18 cellular contexts compared by ENCODE assay signal in the genomic region with DNA sequence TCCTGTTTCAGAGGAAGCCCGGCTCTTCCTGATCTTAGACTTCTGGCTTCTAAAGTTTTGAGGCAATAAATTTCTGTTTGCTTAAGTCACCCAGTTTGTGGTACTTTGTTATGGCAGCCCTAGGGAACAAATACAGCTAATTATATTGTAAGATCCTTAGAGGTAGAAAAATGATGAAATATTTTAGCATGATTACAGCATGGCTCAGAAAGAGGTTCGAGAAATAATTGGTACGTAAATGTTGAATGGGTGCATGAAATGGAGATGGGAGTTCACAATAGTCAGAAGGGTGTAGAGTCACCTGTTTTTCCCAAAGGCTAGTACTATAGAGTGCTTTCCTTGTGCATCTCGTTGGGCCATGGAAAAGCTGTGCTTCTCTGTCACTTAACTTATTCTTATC.
DNase-seq lines count a peak whose midpoint lies in the region; ATAC-seq and TF ChIP-seq lines count a peak whose summit lies in the region.
"Had no signal": no experiment of that assay in that cellular context is flagged by ENCODE, and none has a peak within 500 bp of the region (broad histone marks: within the 10 kb centered on the region; RNA-seq: fewer than 3 reads in every experiment).

No MANE protein-coding gene starts in this region.

- no peak overlapping the region for H3K27ac ChIP-seq in CD4-positive, alpha-beta T cell (ENCODE audit: low read depth, low read length)
- H3K27ac ChIP-seq: SK-N-MC had no signal

- no peak overlapping the region for H3K4me3 Mint-ChIP-seq in activated CD8-positive, alpha-beta T cell treated with anti-CD3 and anti-CD28 coated beads for 36 hours
- H3K4me3 Mint-ChIP-seq in activated CD8-positive, alpha-beta T cell treated with anti-CD3 and anti-CD28 coated beads, Interleukin-2, amount 10 ng/mL, durations not matched to agents 7 days and 5 days: no peak overlapping the region
- no peak overlapping the region for H3K4me3 Mint-ChIP-seq in CD4-positive, alpha-beta T cell
- H3K4me3 Mint-ChIP-seq in activated T-helper 17 cell treated with anti-CD3 and anti-CD28 coated beads, Interleukin-2, amount 50 U/mL, for 72 hours: peak overlapping the region; percentile 50
- peak overlapping the region; percentile 30 for H3K4me3 Mint-ChIP-seq in stimulated activated memory B cell treated with anti-CD40 and anti-IgM and Interleukin-4, amounts not matched to agents 10 μg/mL and 1 μg/mL and 100 μg/mL, for 72 hours
- H3K4me3 Mint-ChIP-seq: HFFc6 had no signal

- no peaks in the 10 kb centered on the region for H3K27me3 ChIP-seq in CD4-positive, alpha-beta T cell (ENCODE audit: control insufficient read depth, insufficient read depth, low read length)

- TF ChIP-seq CTCF in activated CD8-positive, alpha-beta T cell treated with anti-CD3 and anti-CD28 coated beads for 36 hours (IDR thresholded peaks at IDR 0.05): no peak
- TF ChIP-seq CTCF in CD4-positive, alpha-beta T cell (IDR thresholded peaks at IDR 0.05): no peak

- intact Hi-C loops in activated CD8-positive, alpha-beta T cell treated with anti-CD3 and anti-CD28 coated beads for 36 hours (cut with micrococcal nuclease): no loop called here
- intact Hi-C loops in CD4-positive, alpha-beta T cell (cut with DNase I, micrococcal nuclease): loop anchor here in 1 of 2 experiments (5.0 kb wide), 1 partner anchor 37 kb away; no protein-coding TSS in a partner anchor

- H3K36me3 Mint-ChIP-seq in activated CD8-positive, alpha-beta T cell treated with anti-CD3 and anti-CD28 coated beads for 36 hours (ENCODE audit: low read depth): peaks cover 22% of the 10 kb centered on the region
- peaks cover 5% of the 10 kb centered on the region for H3K36me3 Mint-ChIP-seq in activated CD8-positive, alpha-beta T cell treated with anti-CD3 and anti-CD28 coated beads, Interleukin-2, amount 10 ng/mL, durations not matched to agents 7 days and 5 days (ENCODE audit: low read depth)
- peaks cover 63% of the 10 kb centered on the region for H3K36me3 Mint-ChIP-seq in CD4-positive, alpha-beta T cell (ENCODE audit: low read depth)
- peaks cover 16% of the 10 kb centered on the region for H3K36me3 Mint-ChIP-seq in activated T-helper 17 cell treated with anti-CD3 and anti-CD28 coated beads, Interleukin-2, amount 50 U/mL, for 72 hours (ENCODE audit: low read depth)
- H3K36me3 Mint-ChIP-seq in stimulated activated memory B cell treated with anti-CD40 and anti-IgM and Interleukin-4, amounts not matched to agents 10 μg/mL and 1 μg/mL and 100 μg/mL, for 72 hours: peaks cover 33% of the 10 kb centered on the region

- no peak for ATAC-seq in activated CD8-positive, alpha-beta T cell treated with anti-CD3 and anti-CD28 coated beads for 36 hours
- ATAC-seq in activated CD8-positive, alpha-beta T cell treated with anti-CD3 and anti-CD28 coated beads, Interleukin-2, amount 10 ng/mL, durations not matched to agents 7 days and 5 days: no peak
- ATAC-seq in CD4-positive, alpha-beta T cell (ENCODE audit: poor library complexity): no peak
- no peak for ATAC-seq in activated T-helper 17 cell treated with anti-CD3 and anti-CD28 coated beads, Interleukin-2, amount 50 U/mL, for 72 hours (replicated peaks)
- no peak for ATAC-seq in stimulated activated memory B cell treated with anti-CD40 and anti-IgM and Interleukin-4, amounts not matched to agents 10 μg/mL and 1 μg/mL and 100 μg/mL, for 72 hours
- ATAC-seq in SK-N-SH treated with all-trans-retinoic acid at 6 μM for 48 hours: no peak
- no peak for ATAC-seq in HG02610 (IDR thresholded peaks at IDR 0.05; ENCODE audit: unreplicated experiment)
- ATAC-seq: Panc1, Right ventricle myocardium inferior had no signal

- H3K9me3 ChIP-seq in CD4-positive, alpha-beta T cell (ENCODE audit: control insufficient read depth, low read length): no peaks in the 10 kb centered on the region

- H3K27me3 Mint-ChIP-seq in activated CD8-positive, alpha-beta T cell treated with anti-CD3 and anti-CD28 coated beads for 36 hours: no peaks in the 10 kb centered on the region
- no peaks in the 10 kb centered on the region for H3K27me3 Mint-ChIP-seq in activated CD8-positive, alpha-beta T cell treated with anti-CD3 and anti-CD28 coated beads, Interleukin-2, amount 10 ng/mL, durations not matched to agents 7 days and 5 days (ENCODE audit: low read depth)
- no peaks in the 10 kb centered on the region for H3K27me3 Mint-ChIP-seq in CD4-positive, alpha-beta T cell
- no peaks in the 10 kb centered on the region for H3K27me3 Mint-ChIP-seq in activated T-helper 17 cell treated with anti-CD3 and anti-CD28 coated beads, Interleukin-2, amount 50 U/mL, for 72 hours
- no peaks in the 10 kb centered on the region for H3K27me3 Mint-ChIP-seq in stimulated activated memory B cell treated with anti-CD40 and anti-IgM and Interleukin-4, amounts not matched to agents 10 μg/mL and 1 μg/mL and 100 μg/mL, for 72 hours
- H3K27me3 Mint-ChIP-seq: CD4-positive, alpha-beta memory T cell had no signal

- POLR2A ChIA-PET in activated CD8-positive, alpha-beta T cell treated with anti-CD3 and anti-CD28 coated beads for 36 hours (lab: Charles Lee): interaction anchor here (1.5 to 1.8 kb wide), 2 partner anchors 17 to 38 kb away, joined by 3 to 4 read pairs; no protein-coding TSS in a partner anchor
- POLR2A ChIA-PET in activated CD8-positive, alpha-beta T cell treated with anti-CD3 and anti-CD28 coated beads, Interleukin-2, amount 10 ng/mL, durations not matched to agents 7 days and 5 days (lab: Charles Lee): no interaction called here
- POLR2A ChIA-PET in CD4-positive, alpha-beta T cell (lab: Charles Lee): no interaction called here

- peak overlapping the region; percentile 34 for H3K27ac Mint-ChIP-seq in activated CD8-positive, alpha-beta T cell treated with anti-CD3 and anti-CD28 coated beads for 36 hours
- no peak overlapping the region for H3K27ac Mint-ChIP-seq in activated CD8-positive, alpha-beta T cell treated with anti-CD3 and anti-CD28 coated beads, Interleukin-2, amount 10 ng/mL, durations not matched to agents 7 days and 5 days
- peak overlapping the region; percentile 75 for H3K27ac Mint-ChIP-seq in CD4-positive, alpha-beta T cell
- H3K27ac Mint-ChIP-seq in activated T-helper 17 cell treated with anti-CD3 and anti-CD28 coated beads, Interleukin-2, amount 50 U/mL, for 72 hours: peak overlapping the region; percentile 76
- H3K27ac Mint-ChIP-seq in stimulated activated memory B cell treated with anti-CD40 and anti-IgM and Interleukin-4, amounts not matched to agents 10 μg/mL and 1 μg/mL and 100 μg/mL, for 72 hours: peak overlapping the region; percentile 84
- H3K27ac Mint-ChIP-seq: HFFc6 had no signal

- H3K9me3 Mint-ChIP-seq in activated CD8-positive, alpha-beta T cell treated with anti-CD3 and anti-CD28 coated beads for 36 hours: no peaks in the 10 kb centered on the region
- no peaks in the 10 kb centered on the region for H3K9me3 Mint-ChIP-seq in activated CD8-positive, alpha-beta T cell treated with anti-CD3 and anti-CD28 coated beads, Interleukin-2, amount 10 ng/mL, durations not matched to agents 7 days and 5 days (ENCODE audit: insufficient read depth)
- peaks cover 2% of the 10 kb centered on the region for H3K9me3 Mint-ChIP-seq in CD4-positive, alpha-beta T cell
- H3K9me3 Mint-ChIP-seq in activated T-helper 17 cell treated with anti-CD3 and anti-CD28 coated beads, Interleukin-2, amount 50 U/mL, for 72 hours: peaks cover 9% of the 10 kb centered on the region
- H3K9me3 Mint-ChIP-seq in stimulated activated memory B cell treated with anti-CD40 and anti-IgM and Interleukin-4, amounts not matched to agents 10 μg/mL and 1 μg/mL and 100 μg/mL, for 72 hours: peaks cover 3% of the 10 kb centered on the region
- H3K9me3 Mint-ChIP-seq: HFFc6 had no signal

- CTCF ChIA-PET in activated CD8-positive, alpha-beta T cell treated with anti-CD3 and anti-CD28 coated beads for 36 hours (lab: Charles Lee): interaction anchor here (1.2 kb wide), 1 partner anchor 36 kb away, joined by 3 read pairs; no protein-coding TSS in a partner anchor
- CTCF ChIA-PET in activated CD8-positive, alpha-beta T cell treated with anti-CD3 and anti-CD28 coated beads, Interleukin-2, amount 10 ng/mL, durations not matched to agents 7 days and 5 days (lab: Charles Lee): no interaction called here
- CTCF ChIA-PET in CD4-positive, alpha-beta T cell (lab: Charles Lee): no interaction called here

- peaks cover 77% of the 10 kb centered on the region for H3K4me1 Mint-ChIP-seq in activated CD8-positive, alpha-beta T cell treated with anti-CD3 and anti-CD28 coated beads for 36 hours (ENCODE audit: low read depth)
- peaks cover 15% of the 10 kb centered on the region for H3K4me1 Mint-ChIP-seq in activated CD8-positive, alpha-beta T cell treated with anti-CD3 and anti-CD28 coated beads, Interleukin-2, amount 10 ng/mL, durations not matched to agents 7 days and 5 days (ENCODE audit: low read depth)
- peaks cover 87% of the 10 kb centered on the region for H3K4me1 Mint-ChIP-seq in CD4-positive, alpha-beta T cell (ENCODE audit: low read depth)
- peaks cover 60% of the 10 kb centered on the region for H3K4me1 Mint-ChIP-seq in activated T-helper 17 cell treated with anti-CD3 and anti-CD28 coated beads, Interleukin-2, amount 50 U/mL, for 72 hours
- H3K4me1 Mint-ChIP-seq in stimulated activated memory B cell treated with anti-CD40 and anti-IgM and Interleukin-4, amounts not matched to agents 10 μg/mL and 1 μg/mL and 100 μg/mL, for 72 hours: peaks cover 51% of the 10 kb centered on the region

- no peak for DNase-seq in activated CD8-positive, alpha-beta T cell treated with anti-CD3 and anti-CD28 coated beads for 36 hours
- DNase-seq in activated CD8-positive, alpha-beta T cell treated with anti-CD3 and anti-CD28 coated beads, Interleukin-2, amount 10 ng/mL, durations not matched to agents 7 days and 5 days: no peak
- DNase-seq in CD4-positive, alpha-beta T cell: no peak
- no peak for DNase-seq in NCI-H774 (lab: John Stamatoyannopoulos, UW)
- DNase-seq: CD4-positive, alpha-beta memory T cell; DMS79; GDM1; HFFc6; NCI-H146; NCI-H2107; NCI-H69 had no signal

TF ChIP-seq in SK-N-SH treated with all-trans-retinoic acid at 6 μM for 48 hours, 23 proteins besides CTCF, POLR2A, EP300 and RAD21:
- TF ChIP-seq CSDC2 (CRISPR knock-in tag; IDR thresholded peaks at IDR 0.05): no peak
- TF ChIP-seq SNAI2 (CRISPR knock-in tag; IDR thresholded peaks at IDR 0.05): no peak
- no peak for TF ChIP-seq RARB (CRISPR knock-in tag; IDR thresholded peaks at IDR 0.05)
- TF ChIP-seq TOX (CRISPR knock-in tag; IDR thresholded peaks at IDR 0.05; ENCODE audit: borderline replicate concordance): no peak
TF ChIP-seq in SK-N-SH treated with all-trans-retinoic acid at 6 μM for 48 hours: peak in this region for 0.

Comparison
In these comparisons a context has a peak if more than half of its experiments do, and no peak if none do; other contexts are left out.
1. H3K4me3 Mint-ChIP-seq: peak in activated T-helper 17 cell treated with anti-CD3 and anti-CD28 coated beads, Interleukin-2, amount 50 U/mL, for 72 hours (single experiment) and stimulated activated memory B cell treated with anti-CD40 and anti-IgM and Interleukin-4, amounts not matched to agents 10 μg/mL and 1 μg/mL and 100 μg/mL, for 72 hours (single experiment); none in activated CD8-positive, alpha-beta T cell treated with anti-CD3 and anti-CD28 coated beads for 36 hours (single experiment), activated CD8-positive, alpha-beta T cell treated with anti-CD3 and anti-CD28 coated beads, Interleukin-2, amount 10 ng/mL, durations not matched to agents 7 days and 5 days (single experiment) and CD4-positive, alpha-beta T cell (single experiment).